Comparison of ENCODE assay signal across 8 cellular contexts in the genomic region with DNA sequence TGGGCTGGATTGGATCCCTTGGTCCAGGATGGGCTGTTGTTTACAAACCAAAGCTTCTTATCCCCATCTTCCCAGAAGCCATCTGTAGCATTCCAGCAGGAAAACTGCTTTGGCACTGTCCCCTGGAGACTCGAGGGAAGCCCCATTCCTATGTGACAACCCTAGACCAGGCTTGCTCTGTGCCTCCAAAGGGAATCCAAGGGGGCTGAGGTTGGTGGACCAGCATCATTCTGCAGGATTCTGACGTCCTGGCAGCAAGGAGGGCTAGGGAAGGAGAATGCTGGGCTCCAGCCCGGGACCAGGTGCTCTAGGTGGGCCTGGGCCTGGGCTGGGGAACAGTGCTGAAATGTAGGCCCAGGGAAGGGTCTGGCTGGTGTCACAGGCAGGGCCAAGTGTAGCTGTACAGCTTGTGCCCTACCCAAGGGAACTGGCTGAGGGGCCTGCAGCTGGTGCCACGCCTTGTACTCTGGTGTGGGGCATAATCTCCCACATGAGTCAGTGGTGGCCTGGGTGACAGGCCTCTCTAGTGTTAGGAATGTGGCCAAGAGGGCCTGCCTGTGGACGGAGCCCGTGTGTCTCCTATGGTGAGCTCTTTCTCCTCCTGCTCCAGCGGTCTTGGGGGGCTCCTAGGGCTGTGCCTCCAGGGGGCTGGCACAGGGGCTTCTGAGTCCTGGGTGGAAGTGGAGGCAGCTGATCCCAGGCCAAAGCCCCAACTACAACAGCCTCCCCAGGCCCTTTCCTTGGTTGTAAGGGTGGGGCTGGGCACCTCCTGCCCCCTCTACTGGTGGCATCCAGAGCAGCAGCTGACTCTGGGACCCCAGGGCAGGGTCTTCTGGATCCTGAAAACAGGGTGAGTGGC. TPM values are rescaled to one million over a fixed set of nuclear protein-coding genes. Genes with fewer than 3 reads are reported as not detected.
A peak's percentile ranks its signal among the peaks of the same experiment; 100 is the strongest.
DNase-seq lines count a peak whose midpoint lies in the region; ATAC-seq, FAIRE-seq and TF ChIP-seq lines count a peak whose summit lies in the region.

No MANE protein-coding gene starts in this region.

- ATAC-seq in HG03175 (IDR thresholded peaks at IDR 0.05; ENCODE audit: unreplicated experiment): no peak

- no peak for FAIRE-seq in urothelium cell line (lab: Jason Lieb, UNC)

- no peak overlapping the region for H3K4me3 ChIP-seq in kidney epithelial cell (ENCODE audit: low read depth, low read length)

- H3K36me3 ChIP-seq in kidney epithelial cell (ENCODE audit: control insufficient read depth, insufficient read depth, low read length): no peaks in the 10 kb centered on the region

- TF ChIP-seq CTCF in kidney epithelial cell (IDR thresholded peaks at IDR 0.05; ENCODE audit: insufficient read depth, low read length, poor library complexity, severe bottlenecking): peak; percentile 73

- DNase-seq in activated T-cell treated with anti-CD3 and anti-CD28 coated beads, Interleukin-2, amount 50 U/mL, for 1 hour: peak; percentile 50
- DNase-seq in activated T-cell treated with anti-CD3 and anti-CD28 coated beads for 4 hours (no peak), kidney epithelial cell (ENCODE audit: low read depth) (no peak), urothelium cell line (ENCODE audit: low spot score) (peak; percentile 65), NCI-H2227 (lab: John Stamatoyannopoulos, UW; ENCODE audit: unreplicated experiment) (no peak), NCI-H2029 treated with DMSO at 0.1 percent for 48 hours (lab: John Stamatoyannopoulos, UW) (no peak)
- peak; percentile 53 to 56 for DNase-seq in activated T-cell treated with anti-CD3 and anti-CD28 coated beads, Interleukin-2, amount 50 U/mL, for 48 hours

- H3K27me3 ChIP-seq in kidney epithelial cell (ENCODE audit: control insufficient read depth, insufficient read depth, low read length): no peaks in the 10 kb centered on the region

RNA-seq across cellular contexts. Expression of a gene that starts 25.2 kb away (rescaled TPM):
- total RNA-seq in kidney epithelial cell: 393 and 426 TPM in 2 replicates

RNA-seq across cellular contexts. Expression of a gene that starts 44.8 kb away (rescaled TPM):
- 5.2 and 5.9 TPM in 2 replicates for total RNA-seq in kidney epithelial cell

RNA-seq across cellular contexts. Expression of a gene that starts 45.0 kb away (rescaled TPM):
- 2.3 and 4.5 TPM in 2 replicates for total RNA-seq in kidney epithelial cell

Comparison
In these comparisons a context has a peak if more than half of its experiments do, and no peak if none do; other contexts are left out.
1. DNase-seq: peak in activated T-cell treated with anti-CD3 and anti-CD28 coated beads, Interleukin-2, amount 50 U/mL, for 1 hour (single experiment), activated T-cell treated with anti-CD3 and anti-CD28 coated beads, Interleukin-2, amount 50 U/mL, for 48 hours (2 of 2) and urothelium cell line (single experiment); none in activated T-cell treated with anti-CD3 and anti-CD28 coated beads for 4 hours (single experiment), kidney epithelial cell (single experiment), NCI-H2227 (single experiment) and NCI-H2029 treated with DMSO at 0.1 percent for 48 hours (single experiment).